ENCODE assay signal across 21 cellular contexts in the genomic region with DNA sequence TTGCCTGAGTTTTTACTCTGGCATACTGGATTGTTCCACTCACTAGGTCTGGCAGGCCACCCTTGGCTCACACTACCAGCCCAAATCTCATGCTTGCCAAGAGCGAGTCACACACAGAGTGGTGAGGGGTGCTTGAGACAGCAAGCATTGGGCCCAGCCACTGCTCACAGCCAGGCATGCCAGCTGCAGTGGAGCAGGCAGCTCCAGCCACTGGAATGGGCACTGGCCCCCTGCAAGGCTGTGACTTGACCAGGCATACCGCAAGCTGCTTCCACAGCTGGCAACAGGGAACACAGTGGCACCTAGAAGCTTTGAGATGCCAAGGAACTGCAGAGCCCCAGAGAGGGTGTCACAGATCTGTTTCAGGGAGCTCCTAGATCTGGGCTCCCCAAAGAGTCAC.
"Had no signal": no experiment of that assay in that cellular context is flagged by ENCODE, and none has a peak within 500 bp of the region (broad histone marks: within the 10 kb centered on the region; RNA-seq: fewer than 3 reads in every experiment).

No MANE protein-coding gene starts in this region.

- H3K27me3 ChIP-seq: tibial artery had no signal

- H3K36me3 ChIP-seq: lower lobe of right lung, tibial artery had no signal

- H3K27ac ChIP-seq: lower lobe of right lung, tibial artery had no signal

- H3K4me1 ChIP-seq: lower lobe of right lung, tibial artery had no signal

- ATAC-seq: activated naive CD8-positive, alpha-beta T cell treated with anti-CD3 and anti-CD28 coated beads, Interleukin-2, amount 50 U/mL, for 24 hours; activated T-helper 17 cell treated with anti-CD3 and anti-CD28 coated beads, Interleukin-2, amount 50 U/mL, for 72 hours; left colon; lower lobe of right lung; stimulated activated naive CD8-positive, alpha-beta T cell treated with anti-CD3 and anti-CD28 coated beads, Interleukin-15, Interleukin-2, amounts not matched to agents 100 U/mL and 50 U/mL, for 24 hours had no signal

- DNase-seq: activated CD4-positive, alpha-beta memory T cell treated with anti-CD3 and anti-CD28 coated beads for 36 hours; activated CD4-positive, alpha-beta T cell treated with anti-CD3 and anti-CD28 coated beads for 4 hours; activated naive CD4-positive, alpha-beta T cell treated with anti-CD3 and anti-CD28 coated beads for 36 hours; activated naive CD8-positive, alpha-beta T cell treated with anti-CD3 and anti-CD28 coated beads, Interleukin-2, amount 50 U/mL, for 24 hours; activated T-cell treated with anti-CD3 and anti-CD28 coated beads for 4 hours; anterior cingulate cortex; cerebellar nuclear complex; cortex of kidney; left colon; lower lobe of right lung; nephron progenitor cell; occipital lobe; retina; stimulated activated CD4-positive, alpha-beta T cell treated with anti-CD3 and anti-CD28 coated beads, Interleukin-12 subunit alpha, Interleukin-12 subunit beta, amount 100 ng/mL, for 4 hours; stimulated activated CD4-positive, alpha-beta T cell treated with anti-CD3 and anti-CD28 coated beads, Interleukin-1b, Interleukin-23, amount 100 ng/mL, for 48 hours; stimulated activated naive CD8-positive, alpha-beta T cell treated with anti-CD3 and anti-CD28 coated beads, Interleukin-15, Interleukin-2, amounts not matched to agents 100 U/mL and 50 U/mL, for 24 hours; substantia nigra; SW 1271; T-helper 2 cell; tibial artery had no signal

- H3K9me3 ChIP-seq: lower lobe of right lung, tibial artery had no signal

- H3K4me3 ChIP-seq: lower lobe of right lung, tibial artery had no signal
